In genomic region chr1:1841575-1841991, GRCh38 we compare ENCODE assay signal across 11 cellular contexts. TPM values are rescaled to one million over a fixed set of nuclear protein-coding genes. Genes with fewer than 3 reads are reported as not detected.
DNase-seq lines count a peak whose midpoint lies in the region; ATAC-seq and TF ChIP-seq lines count a peak whose summit lies in the region.
"Had no signal": no experiment of that assay in that cellular context is flagged by ENCODE, and none has a peak within 500 bp of the region (broad histone marks: within the 10 kb centered on the region; RNA-seq: fewer than 3 reads in every experiment).

No MANE protein-coding gene starts in this region.

- H3K4me3 ChIP-seq in left lung (no peak overlapping the region), sigmoid colon (peak overlapping the region in 1 of 4 donors; percentile 0)
- H3K4me3 ChIP-seq: esophagus squamous epithelium, upper lobe of left lung had no signal

- H3K27me3 Mint-ChIP-seq in stimulated activated naive CD8-positive, alpha-beta T cell treated with anti-CD3 and anti-CD28 coated beads, Interleukin-15, Interleukin-2, amounts not matched to agents 100 ng/mL and 50 ng/mL, for 24 hours = no peaks in the 10 kb centered on the region

- TF ChIP-seq EP300 in sigmoid colon (IDR thresholded peaks at IDR 0.05) = no peak

- intact Hi-C loops in left lung (cut with DNase I) (no loop called here), sigmoid colon (cut with DNase I) (no loop called here)

- no peaks in the 10 kb centered on the region for H3K9me3 Mint-ChIP-seq in stimulated activated naive CD8-positive, alpha-beta T cell treated with anti-CD3 and anti-CD28 coated beads, Interleukin-15, Interleukin-2, amounts not matched to agents 100 ng/mL and 50 ng/mL, for 24 hours
- no peaks in the 10 kb centered on the region for H3K9me3 Mint-ChIP-seq in activated naive CD4-positive, alpha-beta T cell treated with anti-CD3 and anti-CD28 coated beads, Interleukin-2, amount 50 U/mL, for 72 hours

- H3K27ac ChIP-seq in left lung (peak overlapping the region; percentile 8 to 45), sigmoid colon (peak overlapping the region in 2 of 4 donors; percentile 44 to 45)

- H3K9me3 ChIP-seq in left lung (no peaks in the 10 kb centered on the region), sigmoid colon (no peaks in the 10 kb centered on the region)
- H3K9me3 ChIP-seq: esophagus squamous epithelium, upper lobe of left lung had no signal

- no peak for TF ChIP-seq POLR2A in sigmoid colon (IDR thresholded peaks at IDR 0.05)

- no peak for DNase-seq in stimulated activated naive CD8-positive, alpha-beta T cell treated with anti-CD3 and anti-CD28 coated beads, Interleukin-15, Interleukin-2, amounts not matched to agents 100 U/mL and 50 U/mL, for 24 hours
- no peak for DNase-seq in activated naive CD4-positive, alpha-beta T cell treated with anti-CD3 and anti-CD28 coated beads, Interleukin-2, amount 50 U/mL, for 72 hours (ENCODE audit: low spot score in 2 of 2)
- DNase-seq in left lung (no peak), activated gamma-delta T cell (lab: John Stamatoyannopoulos, UW) (no peak), GM20000 (ENCODE audit: low spot score) (no peak), cerebellar nuclear complex (lab: John Stamatoyannopoulos, UW) (no peak), sigmoid colon (no peak)
- DNase-seq: esophagus squamous epithelium, NCI-H1436 treated with DMSO at 0.1 percent for 48 hours, upper lobe of left lung had no signal

- no peak for TF ChIP-seq CTCF in left lung (IDR thresholded peaks at IDR 0.05)
- no peak for TF ChIP-seq CTCF in GM20000 (IDR thresholded peaks at IDR 0.05; ENCODE audit: extremely low read depth, missing control alignments)
- TF ChIP-seq CTCF in sigmoid colon (IDR thresholded peaks at IDR 0.05) = no peak

- H3K27ac Mint-ChIP-seq in stimulated activated naive CD8-positive, alpha-beta T cell treated with anti-CD3 and anti-CD28 coated beads, Interleukin-15, Interleukin-2, amounts not matched to agents 100 ng/mL and 50 ng/mL, for 24 hours = no peak overlapping the region
- H3K27ac Mint-ChIP-seq in activated naive CD4-positive, alpha-beta T cell treated with anti-CD3 and anti-CD28 coated beads, Interleukin-2, amount 50 U/mL, for 72 hours = peak overlapping the region; percentile 48 to 86

- WGBS in sigmoid colon, 2 donors = 12 to 18% methylated on average over 3 of the region's 3 CpGs

- peaks cover 0 to 13% of the 10 kb centered on the region in 2 donors for H3K36me3 ChIP-seq in left lung
- peaks cover 0 to 7% (median 0%) of the 10 kb centered on the region in 4 donors for H3K36me3 ChIP-seq in sigmoid colon

- H3K36me3 Mint-ChIP-seq in stimulated activated naive CD8-positive, alpha-beta T cell treated with anti-CD3 and anti-CD28 coated beads, Interleukin-15, Interleukin-2, amounts not matched to agents 100 ng/mL and 50 ng/mL, for 24 hours (ENCODE audit: low read depth) = peaks cover 20% of the 10 kb centered on the region
- H3K36me3 Mint-ChIP-seq in activated naive CD4-positive, alpha-beta T cell treated with anti-CD3 and anti-CD28 coated beads, Interleukin-2, amount 50 U/mL, for 72 hours = peaks cover 0 to 7% of the 10 kb centered on the region in 2 donors

- peaks cover 53% of the 10 kb centered on the region for H3K4me1 Mint-ChIP-seq in stimulated activated naive CD8-positive, alpha-beta T cell treated with anti-CD3 and anti-CD28 coated beads, Interleukin-15, Interleukin-2, amounts not matched to agents 100 ng/mL and 50 ng/mL, for 24 hours (ENCODE audit: low read depth)

- peak overlapping the region; percentile 52 for H3K4me3 Mint-ChIP-seq in stimulated activated naive CD8-positive, alpha-beta T cell treated with anti-CD3 and anti-CD28 coated beads, Interleukin-15, Interleukin-2, amounts not matched to agents 100 ng/mL and 50 ng/mL, for 24 hours

- H3K4me1 ChIP-seq in left lung = peaks cover 16 to 63% of the 10 kb centered on the region in 2 donors
- H3K4me1 ChIP-seq in sigmoid colon = peaks cover 0 to 65% (median 48%) of the 10 kb centered on the region in 4 donors

- H3K27me3 ChIP-seq in left lung (no peaks in the 10 kb centered on the region), sigmoid colon (no peaks in the 10 kb centered on the region)
- H3K27me3 ChIP-seq: esophagus squamous epithelium, upper lobe of left lung had no signal

- ATAC-seq in stimulated activated naive CD8-positive, alpha-beta T cell treated with anti-CD3 and anti-CD28 coated beads, Interleukin-15, Interleukin-2, amounts not matched to agents 100 U/mL and 50 U/mL, for 24 hours = no peak
- ATAC-seq in activated naive CD4-positive, alpha-beta T cell treated with anti-CD3 and anti-CD28 coated beads, Interleukin-2, amount 50 U/mL, for 72 hours = peak in 1 of 2 donors; percentile 56
- peak; percentile 61 for ATAC-seq in left lung

RNA-seq across cellular contexts. Expression of gene GNB1, which starts 49.3 kb away (rescaled TPM):
- 100 to 1,000 TPM; 267 to 358 TPM for total RNA-seq in activated naive CD4-positive, alpha-beta T cell treated with anti-CD3 and anti-CD28 coated beads, Interleukin-2, amount 50 U/mL, for 72 hours
- total RNA-seq in left lung (100 to 1,000 TPM; 347 to 360 TPM), sigmoid colon (100 to 1,000 TPM; 119 to 157 (median 145) TPM)
- 100 to 1,000 TPM; 163 to 197 (median 193) TPM for polyA plus RNA-seq in sigmoid colon
